Comparison of ENCODE assay signal across 8 cellular contexts in the genomic region with DNA sequence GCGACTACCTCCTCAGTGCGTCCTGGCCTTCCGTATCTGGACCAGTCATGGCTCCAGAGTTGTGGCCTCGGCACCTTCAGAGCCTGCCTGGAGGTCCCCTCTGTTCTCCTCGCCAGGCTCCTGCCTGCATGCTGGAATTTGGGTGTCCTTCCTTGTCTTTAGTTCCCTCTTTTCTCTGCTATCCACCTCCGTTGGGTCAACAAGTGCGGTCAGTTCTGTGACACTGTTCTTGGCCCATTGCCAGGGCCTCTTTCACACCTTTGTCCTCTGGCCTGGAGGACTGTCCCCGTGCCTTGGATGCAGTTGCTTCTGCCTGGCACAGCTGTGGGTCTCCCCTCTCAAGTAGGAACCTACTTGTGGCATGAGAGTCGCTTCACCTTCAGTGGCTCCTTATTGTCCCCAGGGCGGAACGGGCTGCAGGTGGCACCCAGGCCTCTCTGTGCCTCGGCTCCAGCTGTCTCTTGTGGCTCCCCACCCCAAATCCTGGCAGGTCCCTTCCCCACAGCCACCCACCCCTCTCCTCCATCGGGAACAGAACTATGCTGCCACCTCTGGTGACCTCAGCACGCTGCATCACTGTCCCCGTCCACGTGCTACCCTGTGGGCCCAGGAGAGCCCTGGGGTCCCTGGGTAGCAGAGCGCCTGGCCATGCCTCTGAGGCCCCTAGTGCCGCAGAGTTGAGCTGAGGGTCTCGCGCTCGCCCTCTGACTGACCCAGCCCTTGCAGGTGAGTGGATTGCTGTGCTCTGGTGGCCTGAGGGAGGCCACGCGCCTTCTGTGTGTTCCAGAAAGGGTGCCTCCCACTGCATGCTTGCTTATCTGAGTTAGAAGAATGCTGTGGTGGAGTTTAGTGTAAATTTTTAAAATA. TPM values are rescaled to one million over a fixed set of nuclear protein-coding genes. Genes with fewer than 3 reads are reported as not detected.
DNase-seq lines count a peak whose midpoint lies in the region; ATAC-seq and TF ChIP-seq lines count a peak whose summit lies in the region.

No MANE protein-coding gene starts in this region.

- no peaks in the 10 kb centered on the region for H3K9me3 Mint-ChIP-seq in CD8-positive, alpha-beta memory T cell
- no peaks in the 10 kb centered on the region for H3K9me3 Mint-ChIP-seq in T-cell

- H3K36me3 Mint-ChIP-seq in CD8-positive, alpha-beta memory T cell, result peaks cover 10 to 48% (median 21%) of the 10 kb centered on the region in 3 donors
- H3K36me3 Mint-ChIP-seq in T-cell, result peaks cover 29% of the 10 kb centered on the region

- H3K27me3 ChIP-seq in CD8-positive, alpha-beta memory T cell (ENCODE audit: insufficient read depth, low read length, poor library complexity, severe bottlenecking), result no peaks in the 10 kb centered on the region
- H3K27me3 ChIP-seq in adipocyte (replicated peaks; ENCODE audit: control insufficient read depth, insufficient read depth, low read length), result no peaks in the 10 kb centered on the region

- POLR2A ChIA-PET in CD8-positive, alpha-beta memory T cell (lab: Charles Lee), result no interaction called here
- POLR2A ChIA-PET in HEK293T (lab: Yijun Ruan, JAX) (interaction anchor here (1.7 kb wide), 1 partner anchor 32 kb away, joined by 6 read pairs; a partner anchor contains a TSS), T-cell (lab: Charles Lee) (no interaction called here)

- no peak for DNase-seq in CD8-positive, alpha-beta memory T cell
- DNase-seq in HEK293T (ENCODE audit: extremely low spot score) (peak; percentile 78), adipocyte (ENCODE audit: low read depth) (peak; percentile 8), T-cell (no peak), NCI-H446 treated with DMSO at 0.1 percent for 48 hours (lab: John Stamatoyannopoulos, UW) (no peak)

- no peak overlapping the region for H3K4me3 ChIP-seq in CD8-positive, alpha-beta memory T cell (ENCODE audit: low read length)
- H3K4me3 ChIP-seq in adipocyte (ENCODE audit: low read length) (no peak overlapping the region), mesodermal cell (ENCODE audit: extremely low read depth, insufficient read depth, low read length, poor library complexity, severe bottlenecking) (no peak overlapping the region)

- H3K36me3 ChIP-seq in CD8-positive, alpha-beta memory T cell (ENCODE audit: insufficient read depth, low read length), result peaks cover 44% of the 10 kb centered on the region
- H3K36me3 ChIP-seq in adipocyte (ENCODE audit: control insufficient read depth, insufficient read depth, low read length, severe bottlenecking) (peaks cover 44% of the 10 kb centered on the region), mesodermal cell (ENCODE audit: control insufficient read depth, insufficient read depth, low read length) (peaks cover 61% of the 10 kb centered on the region)

- no peak for ATAC-seq in HG03039 (IDR thresholded peaks at IDR 0.05; ENCODE audit: unreplicated experiment)
- no peak for ATAC-seq in HG03457 (IDR thresholded peaks at IDR 0.05; ENCODE audit: unreplicated experiment)
- no peak for ATAC-seq in T-cell (replicated peaks in 1 of 4)

- peaks cover 76 to 89% (median 82%) of the 10 kb centered on the region in 3 donors for H3K4me1 Mint-ChIP-seq in CD8-positive, alpha-beta memory T cell
- H3K4me1 Mint-ChIP-seq in T-cell, result peaks cover 53 to 62% (median 59%) of the 10 kb centered on the region in 3 donors

- H3K9ac ChIP-seq in adipocyte (ENCODE audit: low read length), result no peak overlapping the region

- 80 to 83% methylated on average over 21 to 22 of the region's 23 CpGs for WGBS in mesodermal cell (ENCODE audit: insufficient coverage in 2 of 2), 2 experiments

- peak overlapping the region in 3 of 7 donors; percentile 15 to 70 (median 47) for H3K4me3 Mint-ChIP-seq in CD8-positive, alpha-beta memory T cell
- H3K4me3 Mint-ChIP-seq in T-cell, result peak overlapping the region in 1 of 3 donors; percentile 43

- peak overlapping the region; percentile 70 for H3K27ac ChIP-seq in CD8-positive, alpha-beta memory T cell (ENCODE audit: low read depth, low read length)
- peak overlapping the region; percentile 29 for H3K27ac ChIP-seq in mesodermal cell (ENCODE audit: low read depth, low read length, severe bottlenecking)

- H3K27me3 Mint-ChIP-seq in CD8-positive, alpha-beta memory T cell, result peaks cover 0 to 3% of the 10 kb centered on the region in 2 donors
- H3K27me3 Mint-ChIP-seq in T-cell, result no peaks in the 10 kb centered on the region

- no peaks in the 10 kb centered on the region for H3K9me3 ChIP-seq in CD8-positive, alpha-beta memory T cell (ENCODE audit: low read length)
- no peaks in the 10 kb centered on the region for H3K9me3 ChIP-seq in adipocyte (ENCODE audit: control insufficient read depth, low read length)
- H3K9me3 ChIP-seq in mesodermal cell (ENCODE audit: control insufficient read depth, low read length), result no peaks in the 10 kb centered on the region

- peak overlapping the region in 5 of 8 donors; percentile 12 to 81 (median 44) for H3K27ac Mint-ChIP-seq in CD8-positive, alpha-beta memory T cell
- H3K27ac Mint-ChIP-seq in T-cell, result peak overlapping the region in 1 of 2 donors; percentile 79

- CTCF ChIA-PET in CD8-positive, alpha-beta memory T cell (lab: Charles Lee), result no interaction called here
- CTCF ChIA-PET in HEK293T (lab: Yijun Ruan, JAX) (interaction anchor here (0.5 kb wide), 1 partner anchor 80 kb away, joined by 3 read pairs; no protein-coding TSS in a partner anchor), T-cell (lab: Charles Lee) (interaction anchor here in 1 of 2 donors (0.5 to 0.7 kb wide), 2 partner anchors 138 to 385 kb away, joined by 4 read pairs; no protein-coding TSS in a partner anchor)

- peaks cover 71% of the 10 kb centered on the region for H3K4me1 ChIP-seq in CD8-positive, alpha-beta memory T cell (ENCODE audit: insufficient read depth, low read length)
- H3K4me1 ChIP-seq in adipocyte (ENCODE audit: control insufficient read depth, insufficient read depth, low read length) (peaks cover 22% of the 10 kb centered on the region), mesodermal cell (ENCODE audit: control insufficient read depth, insufficient read depth, low read length, poor library complexity, severe bottlenecking) (peaks cover 13% of the 10 kb centered on the region)

TF ChIP-seq in HEK293T, 16 proteins besides CTCF, POLR2A, EP300 and RAD21:
- TF ChIP-seq HDGF (IDR thresholded peaks at IDR 0.05; ENCODE audit: borderline replicate concordance) (0 out of 2 replicates have a peak, but pooled peaks have one; percentile 66), L3MBTL2 (conservative IDR thresholded peaks at IDR 0.05) (peak; percentile 74), ZNF384 (IDR thresholded peaks at IDR 0.05) (no peak)
- TF ChIP-seq, protein P1, sequence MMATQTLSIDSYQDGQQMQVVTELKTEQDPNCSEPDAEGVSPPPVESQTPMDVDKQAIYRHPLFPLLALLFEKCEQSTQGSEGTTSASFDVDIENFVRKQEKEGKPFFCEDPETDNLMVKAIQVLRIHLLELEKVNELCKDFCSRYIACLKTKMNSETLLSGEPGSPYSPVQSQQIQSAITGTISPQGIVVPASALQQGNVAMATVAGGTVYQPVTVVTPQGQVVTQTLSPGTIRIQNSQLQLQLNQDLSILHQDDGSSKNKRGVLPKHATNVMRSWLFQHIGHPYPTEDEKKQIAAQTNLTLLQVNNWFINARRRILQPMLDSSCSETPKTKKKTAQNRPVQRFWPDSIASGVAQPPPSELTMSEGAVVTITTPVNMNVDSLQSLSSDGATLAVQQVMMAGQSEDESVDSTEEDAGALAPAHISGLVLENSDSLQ (IDR thresholded peaks at IDR 0.05), result no peak

RNA-seq across cellular contexts. Expression of a gene that starts 4.7 kb away (rescaled TPM):
- total RNA-seq in CD8-positive, alpha-beta memory T cell, result 10 to 100 TPM; 68.6 to 73.8 TPM
- polyA plus RNA-seq in CD8-positive, alpha-beta memory T cell, result 10.6 TPM
- polyA plus RNA-seq in mesodermal cell (2013, experiment 1 of 2), result 17.1 TPM
- polyA plus RNA-seq in mesodermal cell (2013, experiment 2 of 2), result 15.7 TPM
- total RNA-seq in T-cell, result 10 to 100 TPM; 38.4 to 48.1 (median 45.1) TPM

RNA-seq across cellular contexts. Expression of a gene that starts 31.1 kb away (rescaled TPM):
- 100 to 1,000 TPM; 436 to 459 TPM for total RNA-seq in CD8-positive, alpha-beta memory T cell
- 102 TPM for polyA plus RNA-seq in CD8-positive, alpha-beta memory T cell
- polyA plus RNA-seq in mesodermal cell (2013, experiment 1 of 2), result 402 TPM
- polyA plus RNA-seq in mesodermal cell (2013, experiment 2 of 2), result 385 TPM
- total RNA-seq in T-cell, result 10 to 100 TPM; 64.0 to 81.1 (median 75.4) TPM

RNA-seq across cellular contexts. Expression of a gene that starts 32.2 kb away (rescaled TPM):
- total RNA-seq in CD8-positive, alpha-beta memory T cell, result 100 to 1,000 TPM; 108 to 121 TPM
- polyA plus RNA-seq in CD8-positive, alpha-beta memory T cell, result 35.6 TPM
- polyA plus RNA-seq in mesodermal cell (2013, experiment 1 of 2), result 22.9 TPM
- polyA plus RNA-seq in mesodermal cell (2013, experiment 2 of 2), result 24.9 TPM
- total RNA-seq in T-cell, result 100 to 1,000 TPM in 3 of 5 donors, 10 to 100 TPM in 2; 87.6 to 136 (median 123) TPM

RNA-seq across cellular contexts. Expression of a gene that starts 46.8 kb away (rescaled TPM):
- 10 to 100 TPM; 74.7 to 80.7 TPM for total RNA-seq in CD8-positive, alpha-beta memory T cell
- polyA plus RNA-seq in CD8-positive, alpha-beta memory T cell, result 4.4 TPM
- 49.3 TPM for polyA plus RNA-seq in mesodermal cell (2013, experiment 1 of 2)
- polyA plus RNA-seq in mesodermal cell (2013, experiment 2 of 2), result 40.6 TPM
- total RNA-seq in T-cell, result 100 to 1,000 TPM in 1 of 5 donors, 10 to 100 TPM in 4; 68.4 to 102 (median 92.1) TPM

Comparison
In these comparisons a context has a peak if more than half of its experiments do, and no peak if none do; other contexts are left out.
1. DNase-seq: peak in HEK293T (single experiment) and adipocyte (single experiment); none in CD8-positive, alpha-beta memory T cell (0 of 5), T-cell (0 of 34) and NCI-H446 treated with DMSO at 0.1 percent for 48 hours (single experiment).
2. RNA of a gene that starts 31.1 kb away (total RNA-seq): 436 to 459 TPM in CD8-positive, alpha-beta memory T cell; 64.0 to 81.1 TPM in T-cell; every median in the first group is over 4 times any median in the second.